8 cellular contexts compared by ENCODE assay signal in the genomic region with DNA sequence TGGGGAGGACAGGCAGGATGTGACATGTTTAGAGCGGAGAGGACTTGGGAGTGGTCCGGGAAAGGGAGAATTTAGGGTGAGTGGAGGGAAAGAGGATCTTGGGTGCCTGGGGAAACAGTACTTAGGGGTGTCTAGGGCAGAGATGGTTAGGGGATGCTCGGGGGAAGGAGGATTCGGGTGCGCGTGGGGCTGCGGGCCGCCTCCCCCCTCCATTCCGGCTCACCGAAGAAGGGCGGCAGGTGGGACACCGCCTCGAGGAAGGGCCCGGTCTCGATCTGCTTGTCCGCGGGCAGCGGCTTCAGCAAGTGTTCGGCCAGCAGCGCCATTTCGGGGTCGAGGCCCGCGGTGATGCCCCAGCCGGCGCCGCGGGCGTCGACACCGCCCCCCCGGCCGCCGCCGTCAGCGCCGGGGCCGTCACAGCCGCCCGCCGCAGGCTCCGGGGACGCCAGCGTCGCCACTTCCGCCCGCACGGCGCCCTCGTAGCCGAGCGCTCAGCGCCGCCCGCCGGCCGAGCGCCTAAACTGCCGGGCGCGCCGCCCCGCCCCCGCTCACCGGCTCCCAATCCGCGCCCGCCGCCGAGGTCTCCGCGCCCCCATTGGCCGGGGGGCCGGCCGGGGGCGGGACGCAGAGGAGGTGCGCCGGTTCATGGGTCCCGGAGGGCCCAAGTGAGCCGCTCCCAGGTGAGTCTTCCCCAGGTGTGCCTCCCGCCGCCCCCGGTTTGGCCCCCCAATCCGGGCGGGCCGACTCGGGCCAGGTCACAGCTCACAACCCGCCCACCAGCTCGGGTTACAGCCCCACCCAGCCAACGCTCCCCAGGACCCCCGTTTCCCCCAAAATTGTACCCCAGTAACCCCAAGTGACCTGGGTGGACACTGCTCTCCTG. TPM values are rescaled to one million over a fixed set of nuclear protein-coding genes. Genes with fewer than 3 reads are reported as not detected.
DNase-seq lines count a peak whose midpoint lies in the region; ATAC-seq and TF ChIP-seq lines count a peak whose summit lies in the region.

A gene with protein sequence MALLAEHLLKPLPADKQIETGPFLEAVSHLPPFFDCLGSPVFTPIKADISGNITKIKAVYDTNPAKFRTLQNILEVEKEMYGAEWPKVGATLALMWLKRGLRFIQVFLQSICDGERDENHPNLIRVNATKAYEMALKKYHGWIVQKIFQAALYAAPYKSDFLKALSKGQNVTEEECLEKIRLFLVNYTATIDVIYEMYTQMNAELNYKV (minus strand): TSS at position 493 of the 883 bp plus-strand sequence. CDS start 167 bp downstream, at position 326.

- peaks cover 42% of the 10 kb centered on the region for H3K79me2 ChIP-seq in Loucy (ENCODE audit: insufficient read depth, low read length)

- H3K9me3 ChIP-seq in ES-I3 (ENCODE audit: control insufficient read depth, insufficient read depth, low read length), result no peaks in the 10 kb centered on the region
- H3K9me3 ChIP-seq in Loucy (ENCODE audit: insufficient read depth, low read depth, low read length), result no peaks in the 10 kb centered on the region
- H3K9me3 ChIP-seq in gastroesophageal sphincter, result no peaks in the 10 kb centered on the region

- no peak for TF ChIP-seq EP300 in gastroesophageal sphincter (IDR thresholded peaks at IDR 0.05)

- peaks cover 6% of the 10 kb centered on the region for H4K20me1 ChIP-seq in Loucy (ENCODE audit: insufficient read depth, low read length, poor library complexity, severe bottlenecking)

- H3K4me1 ChIP-seq in ES-I3 (ENCODE audit: insufficient read depth, low read length), result peaks cover 28% of the 10 kb centered on the region; the same call in 1 of the 2 replicates
- peaks cover 47% of the 10 kb centered on the region for H3K4me1 ChIP-seq in Loucy (ENCODE audit: insufficient read depth, low read length, poor library complexity, severe bottlenecking)
- H3K4me1 ChIP-seq in gastroesophageal sphincter, result peaks cover 0 to 33% (median 21%) of the 10 kb centered on the region in 3 donors

- H3K27me3 ChIP-seq in Loucy (ENCODE audit: insufficient read depth, low read length, poor library complexity, severe bottlenecking) (no peaks in the 10 kb centered on the region), gastroesophageal sphincter (peaks cover 7% of the 10 kb centered on the region)

- no peaks in the 10 kb centered on the region for H3F3A ChIP-seq in Loucy (ENCODE audit: low read depth)

- TF ChIP-seq CTCF in Loucy (conservative IDR thresholded peaks at IDR 0.05; ENCODE audit: low read length) (no peak; the same call in 1 of the 2 replicates), gastroesophageal sphincter (IDR thresholded peaks at IDR 0.05) (peak in 3 of 4 experiments; percentile 68 to 95 (median 91))

- peak within 1 kb of the TSS; percentile 97 for H2AFZ ChIP-seq in Loucy (ENCODE audit: low read length)

- DNase-seq in H4 (ENCODE audit: low spot score) (peak; percentile 58), SK-MEL-5 (ENCODE audit: low read depth, low spot score) (peak; percentile 81), nucleus accumbens (lab: John Stamatoyannopoulos, UW) (peak in 54 of 56 donors; percentile 29 to 89 (median 72)), superior temporal gyrus (ENCODE audit: extremely low spot score) (peak; percentile 87)
- DNase-seq in activated naive CD4-positive, alpha-beta T cell treated with Interleukin-2 at 50 U/mL for 16 hours, result peak; percentile 90

- H3K4me2 ChIP-seq in Loucy (ENCODE audit: low read depth, low read length, poor library complexity, severe bottlenecking), result peak within 1 kb of the TSS; percentile 96

- peak within 1 kb of the TSS; percentile 25 to 86 (median 83) for H3K27ac ChIP-seq in gastroesophageal sphincter

- no peaks in the 10 kb centered on the region for H3K9me2 ChIP-seq in Loucy (replicated peaks; ENCODE audit: low read depth, low read length)

- peak within 1 kb of the TSS; percentile 77 for H3K9ac ChIP-seq in ES-I3 (ENCODE audit: low read depth, low read length)
- H3K9ac ChIP-seq in Loucy (ENCODE audit: low read depth, low read length, poor library complexity, severe bottlenecking), result peak within 1 kb of the TSS; percentile 82

- in situ Hi-C loops in SK-MEL-5 (cut with HindIII; ENCODE audit: low pct_unique_long_range_greater_than_20kb, low sequenced_read_pairs), result no loop called here

- H3K36me3 ChIP-seq in ES-I3 (ENCODE audit: insufficient read depth, low read length) (no peaks in the 10 kb centered on the region), Loucy (ENCODE audit: insufficient read depth, low read length) (no peaks in the 10 kb centered on the region), gastroesophageal sphincter (no peaks in the 10 kb centered on the region)

- peak; percentile 98 for ATAC-seq in gastroesophageal sphincter

- peak within 1 kb of the TSS; percentile 90 for H3K4me3 ChIP-seq in Loucy (ENCODE audit: low read length, poor library complexity, severe bottlenecking)
- peak within 1 kb of the TSS; percentile 86 to 87 for H3K4me3 ChIP-seq in gastroesophageal sphincter

- 0 to 2% methylated on average over 1 to 15 of the region's 92 CpGs for WGBS in gastroesophageal sphincter (ENCODE audit: low coverage in 1 of 2), 2 donors

- TF ChIP-seq POLR2A in gastroesophageal sphincter (IDR thresholded peaks at IDR 0.05), result peak; percentile 29 to 64

RNA-seq across cellular contexts. Expression of the gene that starts here (rescaled TPM):
- 23.6 and 30.4 TPM in 2 replicates for total RNA-seq in H4 (2014; rRNA removed; shearing (Covaris generic))
- 31.3 and 35.4 TPM in 2 replicates for total RNA-seq in SK-MEL-5 (2014; rRNA removed; shearing (Covaris generic))
- 25.1 and 28.3 TPM in 2 replicates for polyA plus RNA-seq in SK-MEL-5 (2015; cell fraction: cytosol; rRNA removed)
- polyA plus RNA-seq in SK-MEL-5 (2015; cell fraction: nucleus; rRNA removed), result 1.1 and 3.2 TPM in 2 replicates
- total RNA-seq in gastroesophageal sphincter, result 10 to 100 TPM; 35.2 to 70.3 (median 51.8) TPM

Comparison
In these comparisons a context has a peak if more than half of its experiments do, and no peak if none do; other contexts are left out.
1. Peak in every context shown above with its lines: DNase-seq, ATAC-seq, H3K4me3 ChIP-seq and H3K27ac ChIP-seq.